In genomic region chr3:58063424-58063823, GRCh38 we compare ENCODE assay signal across 10 cellular contexts. TPM values are rescaled to one million over a fixed set of nuclear protein-coding genes. Genes with fewer than 3 reads are reported as not detected.
DNase-seq lines count a peak whose midpoint lies in the region; FAIRE-seq and TF ChIP-seq lines count a peak whose summit lies in the region.
"Had no signal": no experiment of that assay in that cellular context is flagged by ENCODE, and none has a peak within 500 bp of the region (broad histone marks: within the 10 kb centered on the region; RNA-seq: fewer than 3 reads in every experiment).

No MANE protein-coding gene starts in this region.

- TF ChIP-seq CTCF in coronary artery (IDR thresholded peaks at IDR 0.05) (no peak), osteocyte (IDR thresholded peaks at IDR 0.05) (no peak), GM13977 (IDR thresholded peaks at IDR 0.05; ENCODE audit: extremely low read depth, insufficient read depth, missing control alignments) (no peak)

- no peak overlapping the region for H3K4me3 Mint-ChIP-seq in osteocyte (ENCODE audit: unreplicated experiment)

- peak overlapping the region; percentile 1 for H3K27ac Mint-ChIP-seq in osteocyte (ENCODE audit: unreplicated experiment)

- peak overlapping the region; percentile 64 to 79 for H3K27ac ChIP-seq in coronary artery

- no peak overlapping the region for H3K4me3 ChIP-seq in coronary artery

- H3K36me3 Mint-ChIP-seq in osteocyte (ENCODE audit: unreplicated experiment), result no peaks in the 10 kb centered on the region

- no peaks in the 10 kb centered on the region for H3K27me3 Mint-ChIP-seq in osteocyte (ENCODE audit: unreplicated experiment)

- DNase-seq in EL (peak; percentile 84), OCI-M1 (lab: John Stamatoyannopoulos, UW) (peak; percentile 91), coronary artery (ENCODE audit: low spot score) (no peak), osteocyte (ENCODE audit: extremely low spot score, unreplicated experiment) (no peak), NCI-H187 treated with DMSO at 0.1 percent for 48 hours (lab: John Stamatoyannopoulos, UW) (no peak), GM13977 (ENCODE audit: low spot score) (no peak), GM19239 (ENCODE audit: insufficient read length, low spot score) (no peak), NCI-H2081 (lab: John Stamatoyannopoulos, UW) (no peak)
- DNase-seq: effector CD4-positive, alpha-beta T cell; mesendoderm had no signal

- in situ Hi-C loops in GM13977 (cut with MboI; ENCODE audit: low pct_unique_long_range_greater_than_20kb, low sequenced_read_pairs, unreplicated experiment), result no loop called here

- H3K9me3 Mint-ChIP-seq in osteocyte (ENCODE audit: unreplicated experiment), result no peaks in the 10 kb centered on the region

- no peak for FAIRE-seq in GM19239 (lab: Jason Lieb, UNC)

- H3K4me1 Mint-ChIP-seq in osteocyte (ENCODE audit: unreplicated experiment), result peaks cover 86% of the 10 kb centered on the region

RNA-seq across cellular contexts. Expression of gene FLNB, which starts 55.2 kb away (rescaled TPM):
- 72.9 and 77.9 TPM in 2 replicates for total RNA-seq in osteocyte

Comparison
In these comparisons a context has a peak if more than half of its experiments do, and no peak if none do; other contexts are left out.
1. DNase-seq: peak in EL (single experiment) and OCI-M1 (single experiment); none in coronary artery (single experiment), osteocyte (single experiment), NCI-H187 treated with DMSO at 0.1 percent for 48 hours (single experiment), GM13977 (single experiment), GM19239 (single experiment) and NCI-H2081 (0 of 2).